Comparison of ENCODE assay signal across 8 cellular contexts in the genomic region with DNA sequence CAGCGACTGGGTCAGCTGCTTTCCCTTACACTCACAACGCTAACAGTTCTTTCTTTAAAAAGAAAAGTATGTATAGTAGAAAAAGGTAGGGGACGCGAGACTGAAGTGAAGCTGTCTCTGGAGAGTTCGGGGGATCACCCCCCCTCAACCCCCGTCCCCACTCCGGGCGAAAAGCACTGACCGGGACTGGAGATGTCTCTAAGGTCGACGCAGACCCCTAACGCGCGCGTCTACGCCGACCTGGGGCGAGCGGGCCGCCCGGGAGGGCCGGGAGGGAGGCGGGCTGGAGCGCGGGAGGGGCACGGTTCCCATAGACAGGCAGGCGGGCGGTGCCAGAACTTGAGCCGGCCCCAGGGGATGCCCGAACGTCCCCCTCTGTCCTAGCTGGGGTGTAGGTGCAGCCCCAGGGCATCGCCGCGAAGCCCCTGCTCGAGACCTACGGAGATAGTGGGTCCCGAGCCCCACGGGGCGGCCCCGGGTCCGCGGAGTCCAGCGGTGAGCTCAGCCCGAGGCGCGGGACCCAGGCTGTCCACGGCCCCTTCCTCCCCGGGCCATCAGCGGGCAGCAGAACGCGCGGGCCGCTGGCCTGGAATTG.
A peak's percentile ranks its signal among the peaks of the same experiment; 100 is the strongest.
DNase-seq lines count a peak whose midpoint lies in the region; ATAC-seq and TF ChIP-seq lines count a peak whose summit lies in the region.

No MANE protein-coding gene starts in this region.

- 0 to 1% methylated on average over 32 to 53 of the region's 53 CpGs for WGBS in lung, 2 donors

- H3K4me3 ChIP-seq in AG09309 (ENCODE audit: control insufficient read depth, low read depth, low read length) = peak overlapping the region; percentile 90
- peak overlapping the region; percentile 75 for H3K4me3 ChIP-seq in WERI-Rb-1 (ENCODE audit: low read depth, low read length)
- peak overlapping the region; percentile 94 for H3K4me3 ChIP-seq in coronary artery
- H3K4me3 ChIP-seq in lung = peak overlapping the region; percentile 89

- H3K36me3 ChIP-seq in WERI-Rb-1 = no peaks in the 10 kb centered on the region
- peaks cover 0 to 2% of the 10 kb centered on the region in 2 donors for H3K36me3 ChIP-seq in lung (ENCODE audit: control insufficient read depth in 2 of 2, insufficient read depth in 2 of 2, low read length in 2 of 2)

- peaks cover 32% of the 10 kb centered on the region for H3K4me1 Mint-ChIP-seq in stimulated activated memory B cell treated with anti-CD40 and anti-IgM and Interleukin-4, amounts not matched to agents 10 μg/mL and 1 μg/mL and 100 μg/mL, for 72 hours

- no peak overlapping the region for H3K27ac ChIP-seq in WERI-Rb-1
- peak overlapping the region; percentile 92 to 93 for H3K27ac ChIP-seq in coronary artery
- peak overlapping the region; percentile 72 for H3K27ac ChIP-seq in lung (ENCODE audit: low read depth in 1 of 2, low read length in 1 of 2)

- no peaks in the 10 kb centered on the region for H3K36me3 Mint-ChIP-seq in stimulated activated memory B cell treated with anti-CD40 and anti-IgM and Interleukin-4, amounts not matched to agents 10 μg/mL and 1 μg/mL and 100 μg/mL, for 72 hours

- no peaks in the 10 kb centered on the region for H3K9me3 Mint-ChIP-seq in stimulated activated memory B cell treated with anti-CD40 and anti-IgM and Interleukin-4, amounts not matched to agents 10 μg/mL and 1 μg/mL and 100 μg/mL, for 72 hours

- H3K27me3 Mint-ChIP-seq in stimulated activated memory B cell treated with anti-CD40 and anti-IgM and Interleukin-4, amounts not matched to agents 10 μg/mL and 1 μg/mL and 100 μg/mL, for 72 hours = no peaks in the 10 kb centered on the region

- ATAC-seq in HG03342 (IDR thresholded peaks at IDR 0.05; ENCODE audit: unreplicated experiment) (peak; percentile 37), lung (ENCODE audit: insufficient read depth, low FRiP score) (peak; percentile 60)
- ATAC-seq in stimulated activated memory B cell treated with anti-CD40 and anti-IgM and Interleukin-4, amounts not matched to agents 10 μg/mL and 1 μg/mL and 100 μg/mL, for 72 hours = peak; percentile 70

- DNase-seq in AG09309 (ENCODE audit: low read depth) (no peak), WERI-Rb-1 (peak; percentile 12), coronary artery (ENCODE audit: low spot score) (peak; percentile 80), lung (ENCODE audit: low spot score) (no peak), HUDEP-2 (lab: John Stamatoyannopoulos, UW; ENCODE audit: unreplicated experiment in 76 of 76) (no peak)

- H3K4me1 ChIP-seq in lung (ENCODE audit: control insufficient read depth in 2 of 2, insufficient read depth in 2 of 2, low read length in 2 of 2) = peaks cover 8 to 12% of the 10 kb centered on the region in 2 donors

- H3K9me3 ChIP-seq in WERI-Rb-1 (ENCODE audit: severe bottlenecking) (no peaks in the 10 kb centered on the region), lung (ENCODE audit: control insufficient read depth in 2 of 2, insufficient read depth in 1 of 2, low read length in 1 of 2) (no peaks in the 10 kb centered on the region)

- H3K27ac Mint-ChIP-seq in stimulated activated memory B cell treated with anti-CD40 and anti-IgM and Interleukin-4, amounts not matched to agents 10 μg/mL and 1 μg/mL and 100 μg/mL, for 72 hours = peak overlapping the region; percentile 66

- peak; percentile 36 for TF ChIP-seq POLR2A in GM19099 (IDR thresholded peaks at IDR 0.05; ENCODE audit: extremely low read depth, insufficient read length, low read depth)

- TF ChIP-seq CTCF in AG09309 (IDR thresholded peaks at IDR 0.05; ENCODE audit: control insufficient read depth, insufficient read depth, low read depth, low read length, missing control alignments) (no peak), WERI-Rb-1 (IDR thresholded peaks at IDR 0.05; ENCODE audit: low read depth, low read length) (no peak), coronary artery (IDR thresholded peaks at IDR 0.05) (no peak), lung (IDR thresholded peaks at IDR 0.05; ENCODE audit: control extremely low read depth, extremely low read depth) (no peak)

- H3K27me3 ChIP-seq in WERI-Rb-1 (ENCODE audit: insufficient read depth, low read depth, severe bottlenecking) = peaks cover 17% of the 10 kb centered on the region
- H3K27me3 ChIP-seq in lung (ENCODE audit: control insufficient read depth, insufficient read depth) = no peaks in the 10 kb centered on the region

- H3K4me3 Mint-ChIP-seq in stimulated activated memory B cell treated with anti-CD40 and anti-IgM and Interleukin-4, amounts not matched to agents 10 μg/mL and 1 μg/mL and 100 μg/mL, for 72 hours = peak overlapping the region; percentile 86

Comparison
In these comparisons a context has a peak if more than half of its experiments do, and no peak if none do; other contexts are left out.
1. DNase-seq: peak in WERI-Rb-1 (single experiment) and coronary artery (single experiment); none in AG09309 (single experiment), lung (single experiment) and HUDEP-2 (0 of 76).
2. Peak in every context shown above with its lines, with median percentiles within 50 percentile points of each other: H3K4me3 ChIP-seq and ATAC-seq.